19 cellular contexts compared by ENCODE assay signal in genomic region chr16:52557236-52557635, GRCh38. TPM values are rescaled to one million over a fixed set of nuclear protein-coding genes. Genes with fewer than 3 reads are reported as not detected.
"Had no signal": no experiment of that assay in that cellular context is flagged by ENCODE, and none has a peak within 500 bp of the region (broad histone marks: within the 10 kb centered on the region; RNA-seq: fewer than 3 reads in every experiment).

No MANE protein-coding gene starts in this region.

- H3K27ac Mint-ChIP-seq: activated T-helper 2 cell treated with anti-CD3 and anti-CD28 coated beads, Interferon-gamma antibody, Interleukin-2, Interleukin-4, amounts not matched to agents 10 μg/mL and 5 μg/mL and 100 μg/mL, durations not matched to agents 14 hours and 24 hours and 36 hours; immature natural killer cell; naive thymus-derived CD4-positive, alpha-beta T cell; T-helper 17 cell; WTC11 had no signal

- H3K4me2 ChIP-seq: smooth muscle cell had no signal

- H3K9me3 Mint-ChIP-seq: activated T-helper 2 cell treated with anti-CD3 and anti-CD28 coated beads, Interferon-gamma antibody, Interleukin-2, Interleukin-4, amounts not matched to agents 10 μg/mL and 5 μg/mL and 100 μg/mL, durations not matched to agents 14 hours and 24 hours and 36 hours had no signal

- H3K9me3 ChIP-seq: adrenal gland, esophagus squamous epithelium, neutrophil had no signal

- H3K4me1 ChIP-seq: adrenal gland, esophagus squamous epithelium, right atrium auricular region had no signal

- H3K36me3 Mint-ChIP-seq: immature natural killer cell; naive thymus-derived CD4-positive, alpha-beta T cell had no signal

- H3K4me3 Mint-ChIP-seq: immature natural killer cell; naive thymus-derived CD4-positive, alpha-beta T cell; T-helper 17 cell; WTC11 had no signal

- H3K36me3 ChIP-seq: adrenal gland, esophagus squamous epithelium, neutrophil, right atrium auricular region had no signal

- ATAC-seq: naive thymus-derived CD4-positive, alpha-beta T cell; T-helper 17 cell; WTC11 had no signal

- H3K4me3 ChIP-seq: adrenal gland, esophagus squamous epithelium, right atrium auricular region, smooth muscle cell had no signal

- H3K27me3 Mint-ChIP-seq: T-helper 17 cell had no signal

- H3K27me3 ChIP-seq: adrenal gland, neutrophil, right atrium auricular region had no signal

- DNase-seq: activated CD4-positive, alpha-beta T cell treated with anti-CD3 and anti-CD28 coated beads for 48 hours; activated naive CD4-positive, alpha-beta T cell treated with anti-CD3 and anti-CD28 coated beads, Interleukin-2, amount 50 U/mL, for 16 hours; adrenal gland; caudate nucleus; esophagus squamous epithelium; foreskin fibroblast; glutamatergic neuron; immature natural killer cell; naive thymus-derived CD4-positive, alpha-beta T cell; posterior cingulate gyrus; stimulated activated CD4-positive, alpha-beta T cell treated with anti-CD3 and anti-CD28 coated beads, Interleukin-1b, Interleukin-23, amount 100 ng/mL, for 48 hours; stimulated activated naive CD4-positive, alpha-beta T cell; T-helper 17 cell had no signal

- H3K27ac ChIP-seq: adrenal gland, esophagus squamous epithelium, neutrophil, right atrium auricular region had no signal

- H3K4me1 Mint-ChIP-seq: immature natural killer cell, T-helper 17 cell had no signal

RNA-seq across cellular contexts. Expression of gene TOX3, which starts 10.3 kb away (rescaled TPM):
- total RNA-seq: activated T-helper 2 cell treated with anti-CD3 and anti-CD28 coated beads, Interferon-gamma antibody, Interleukin-2, Interleukin-4, amounts not matched to agents 10 μg/mL and 5 μg/mL and 100 μg/mL, durations not matched to agents 14 hours and 24 hours and 36 hours; dermis microvascular lymphatic vessel endothelial cell; naive thymus-derived CD4-positive, alpha-beta T cell; right atrium auricular region; T-helper 17 cell had no signal
- polyA plus RNA-seq: immature natural killer cell; naive thymus-derived CD4-positive, alpha-beta T cell had no signal
